In genomic region chr19:1271528-1272422, GRCh38 we compare ENCODE assay signal across 10 cellular contexts. TPM values are rescaled to one million over a fixed set of nuclear protein-coding genes. Genes with fewer than 3 reads are reported as not detected.
DNase-seq lines count a peak whose midpoint lies in the region; ATAC-seq and TF ChIP-seq lines count a peak whose summit lies in the region.
"Had no signal": no experiment of that assay in that cellular context is flagged by ENCODE, and none has a peak within 500 bp of the region (broad histone marks: within the 10 kb centered on the region; RNA-seq: fewer than 3 reads in every experiment).

No MANE protein-coding gene starts in this region.

- TF ChIP-seq POLR2A in Peyer's patch (IDR thresholded peaks at IDR 0.05) = no peak

- peaks cover 37% of the 10 kb centered on the region for H3K36me3 Mint-ChIP-seq in CD4-positive, CD25-positive, alpha-beta regulatory T cell
- H3K36me3 Mint-ChIP-seq in endodermal cell (ENCODE audit: low read depth) (peaks cover 45% of the 10 kb centered on the region), osteocyte (ENCODE audit: unreplicated experiment) (peaks cover 32% of the 10 kb centered on the region)

- H3K27me3 ChIP-seq in CD4-positive, CD25-positive, alpha-beta regulatory T cell (ENCODE audit: control insufficient read depth, insufficient read depth, low read length) = no peaks in the 10 kb centered on the region
- H3K27me3 ChIP-seq in Peyer's patch (no peaks in the 10 kb centered on the region), endodermal cell (ENCODE audit: control insufficient read depth, insufficient read depth, low read length, poor library complexity, severe bottlenecking) (peaks cover 9% of the 10 kb centered on the region)

- H3K4me3 Mint-ChIP-seq in CD4-positive, CD25-positive, alpha-beta regulatory T cell = peak overlapping the region; percentile 89 to 96 (median 92)
- peak overlapping the region; percentile 82 for H3K4me3 Mint-ChIP-seq in endodermal cell
- H3K4me3 Mint-ChIP-seq in osteocyte (ENCODE audit: unreplicated experiment) = peak overlapping the region; percentile 65

- no peak overlapping the region for H3K4me3 ChIP-seq in CD4-positive, CD25-positive, alpha-beta regulatory T cell (ENCODE audit: low read depth, low read length)
- H3K4me3 ChIP-seq in Peyer's patch = peak overlapping the region in 3 of 4 donors; percentile 77 to 97 (median 87)
- no peak overlapping the region for H3K4me3 ChIP-seq in endodermal cell (ENCODE audit: low read length)

- H3K36me3 ChIP-seq in CD4-positive, CD25-positive, alpha-beta regulatory T cell (ENCODE audit: control insufficient read depth, insufficient read depth, low read length) = peaks cover 43% of the 10 kb centered on the region
- H3K36me3 ChIP-seq in Peyer's patch (peaks cover 0 to 44% (median 0%) of the 10 kb centered on the region in 3 donors), endodermal cell (ENCODE audit: control insufficient read depth, insufficient read depth, low read length) (peaks cover 42% of the 10 kb centered on the region)

- no peaks in the 10 kb centered on the region for H3K9me3 ChIP-seq in CD4-positive, CD25-positive, alpha-beta regulatory T cell (ENCODE audit: control insufficient read depth in 2 of 2, low read length in 2 of 2)
- no peaks in the 10 kb centered on the region for H3K9me3 ChIP-seq in Peyer's patch
- no peaks in the 10 kb centered on the region for H3K9me3 ChIP-seq in endodermal cell (ENCODE audit: control insufficient read depth, low read length)

- peaks cover 0 to 66% (median 37%) of the 10 kb centered on the region in 4 donors for H3K4me1 Mint-ChIP-seq in CD4-positive, CD25-positive, alpha-beta regulatory T cell
- H3K4me1 Mint-ChIP-seq in endodermal cell = peaks cover 33% of the 10 kb centered on the region
- peaks cover 66% of the 10 kb centered on the region for H3K4me1 Mint-ChIP-seq in osteocyte (ENCODE audit: unreplicated experiment)

- 95 to 96% methylated on average over 34 to 37 of the region's 37 CpGs for WGBS in endodermal cell (ENCODE audit: insufficient coverage in 1 of 2, insufficient read length in 1 of 2), 2 experiments

- no peak overlapping the region for H3K9ac ChIP-seq in endodermal cell (ENCODE audit: extremely low read depth, low read length, poor library complexity, severe bottlenecking)

- H3K4me1 ChIP-seq in CD4-positive, CD25-positive, alpha-beta regulatory T cell (ENCODE audit: control insufficient read depth, insufficient read depth, low read length, poor library complexity, severe bottlenecking) = peaks cover 86% of the 10 kb centered on the region
- H3K4me1 ChIP-seq in Peyer's patch = peaks cover 9 to 83% (median 65%) of the 10 kb centered on the region in 4 donors
- peaks cover 18% of the 10 kb centered on the region for H3K4me1 ChIP-seq in endodermal cell (ENCODE audit: control insufficient read depth, insufficient read depth, low read length)

- H3K27me3 Mint-ChIP-seq in CD4-positive, CD25-positive, alpha-beta regulatory T cell = peaks cover 9% of the 10 kb centered on the region
- peaks cover 17% of the 10 kb centered on the region for H3K27me3 Mint-ChIP-seq in endodermal cell (ENCODE audit: insufficient read depth)
- H3K27me3 Mint-ChIP-seq in osteocyte (ENCODE audit: unreplicated experiment) = no peaks in the 10 kb centered on the region

- TF ChIP-seq CTCF in Peyer's patch (IDR thresholded peaks at IDR 0.05) (no peak), endodermal cell (conservative IDR thresholded peaks at IDR 0.05) (no peak), osteocyte (IDR thresholded peaks at IDR 0.05) (no peak)

- no peak for ATAC-seq in CD4-positive, CD25-positive, alpha-beta regulatory T cell (ENCODE audit: low read depth in 2 of 2)
- ATAC-seq in HG03521 (IDR thresholded peaks at IDR 0.05; ENCODE audit: unreplicated experiment) = no peak

- peaks cover 0 to 2% (median 0%) of the 10 kb centered on the region in 7 donors for H3K9me3 Mint-ChIP-seq in CD4-positive, CD25-positive, alpha-beta regulatory T cell
- no peaks in the 10 kb centered on the region for H3K9me3 Mint-ChIP-seq in endodermal cell
- no peaks in the 10 kb centered on the region for H3K9me3 Mint-ChIP-seq in osteocyte (ENCODE audit: unreplicated experiment)

- DNase-seq in CD4-positive, CD25-positive, alpha-beta regulatory T cell = no peak
- DNase-seq in Peyer's patch (no peak), endodermal cell (no peak), osteocyte (ENCODE audit: extremely low spot score, unreplicated experiment) (no peak), NCI-H2081 treated with DMSO at 0.1 percent for 48 hours (lab: John Stamatoyannopoulos, UW) (no peak), Kasumi-1 (lab: John Stamatoyannopoulos, UW) (no peak)
- no peak for DNase-seq in NK-92 treated with Interleukin-12 subunit alpha and Interleukin-12 subunit beta, amount 100 ng/mL, for 24 hours (lab: John Stamatoyannopoulos, UW)
- DNase-seq: activated CD8-positive, alpha-beta memory T cell treated with anti-CD3 and anti-CD28 coated beads, Interleukin-2, amount 50 U/mL, for 48 hours had no signal

- peak overlapping the region; percentile 32 to 95 (median 82) for H3K27ac Mint-ChIP-seq in CD4-positive, CD25-positive, alpha-beta regulatory T cell
- peak overlapping the region; percentile 74 for H3K27ac Mint-ChIP-seq in endodermal cell
- peak overlapping the region; percentile 62 for H3K27ac Mint-ChIP-seq in osteocyte (ENCODE audit: unreplicated experiment)

- peak overlapping the region; percentile 85 for H3K27ac ChIP-seq in CD4-positive, CD25-positive, alpha-beta regulatory T cell (ENCODE audit: insufficient read depth, low read length, poor library complexity, severe bottlenecking)
- H3K27ac ChIP-seq in Peyer's patch = peak overlapping the region in 3 of 4 donors; percentile 9 to 99 (median 99)
- H3K27ac ChIP-seq in endodermal cell (ENCODE audit: low read depth, low read length) = peak overlapping the region; percentile 20

RNA-seq across cellular contexts. Expression of gene CIRBP, which starts 2.6 kb away (rescaled TPM):
- 497 TPM for total RNA-seq in CD4-positive, CD25-positive, alpha-beta regulatory T cell
- 100 to 1,000 TPM; 172 to 243 (median 210) TPM for polyA plus RNA-seq in CD4-positive, CD25-positive, alpha-beta regulatory T cell
- total RNA-seq in Peyer's patch = 100 to 1,000 TPM; 258 to 623 (median 458) TPM
- 100 to 1,000 TPM; 282 to 301 TPM for total RNA-seq in endodermal cell
- 403 TPM for polyA plus RNA-seq in endodermal cell (2013, experiment 1 of 2)
- 310 TPM for polyA plus RNA-seq in endodermal cell (2013, experiment 2 of 2)
- 401 and 408 TPM in 2 replicates for total RNA-seq in osteocyte

RNA-seq across cellular contexts. Expression of gene FAM174C, which starts 3.6 kb away (rescaled TPM):
- 44.2 TPM for total RNA-seq in CD4-positive, CD25-positive, alpha-beta regulatory T cell
- polyA plus RNA-seq in CD4-positive, CD25-positive, alpha-beta regulatory T cell = 10 to 100 TPM; 72.9 to 91.3 (median 88.4) TPM
- 10 to 100 TPM; 39.6 to 87.7 (median 80.0) TPM for total RNA-seq in Peyer's patch
- 10 to 100 TPM; 45.1 to 46.0 TPM for total RNA-seq in endodermal cell
- 18.2 TPM for polyA plus RNA-seq in endodermal cell (2013, experiment 1 of 2)
- 19.0 TPM for polyA plus RNA-seq in endodermal cell (2013, experiment 2 of 2)
- total RNA-seq in osteocyte = 35.3 and 35.8 TPM in 2 replicates

RNA-seq across cellular contexts. Expression of gene EFNA2, which starts 13.9 kb away (rescaled TPM):
- total RNA-seq in CD4-positive, CD25-positive, alpha-beta regulatory T cell = not detected
- not detected for polyA plus RNA-seq in CD4-positive, CD25-positive, alpha-beta regulatory T cell
- total RNA-seq in Peyer's patch (10 to 100 TPM; 21.5 to 34.1 (median 32.3) TPM), endodermal cell (10 to 100 TPM; 28.6 to 30.7 TPM), osteocyte (3.8 and 4.2 TPM in 2 replicates)
- 36.1 TPM for polyA plus RNA-seq in endodermal cell (2013, experiment 1 of 2)
- polyA plus RNA-seq in endodermal cell (2013, experiment 2 of 2) = 33.9 TPM
- total RNA-seq: lung microvascular endothelial cell had no signal

RNA-seq across cellular contexts. Expression of gene MIDN, which starts 23.4 kb away (rescaled TPM):
- 126 TPM for total RNA-seq in CD4-positive, CD25-positive, alpha-beta regulatory T cell
- 1 to 10 TPM; 1.4 to 3.4 (median 1.8) TPM for polyA plus RNA-seq in CD4-positive, CD25-positive, alpha-beta regulatory T cell
- 100 to 1,000 TPM in 1 of 4 donors, 10 to 100 TPM in 3; 34.7 to 205 (median 98.9) TPM for total RNA-seq in Peyer's patch
- total RNA-seq in endodermal cell = 100 to 1,000 TPM; 183 to 185 TPM
- polyA plus RNA-seq in endodermal cell (2013, experiment 1 of 2) = 126 TPM
- 115 TPM for polyA plus RNA-seq in endodermal cell (2013, experiment 2 of 2)
- total RNA-seq in osteocyte = 98.1 and 103 TPM in 2 replicates

RNA-seq across cellular contexts. Expression of gene ATP5F1D, which starts 30.2 kb away (rescaled TPM):
- total RNA-seq in CD4-positive, CD25-positive, alpha-beta regulatory T cell = 124 TPM
- 100 to 1,000 TPM; 208 to 236 (median 223) TPM for polyA plus RNA-seq in CD4-positive, CD25-positive, alpha-beta regulatory T cell
- total RNA-seq in Peyer's patch (100 to 1,000 TPM in 3 of 4 donors, 10 to 100 TPM in 1; 88.3 to 299 (median 206) TPM), endodermal cell (100 to 1,000 TPM; 144 to 159 TPM), osteocyte (167 and 172 TPM in 2 replicates)
- 108 TPM for polyA plus RNA-seq in endodermal cell (2013, experiment 1 of 2)
- 96.0 TPM for polyA plus RNA-seq in endodermal cell (2013, experiment 2 of 2)

Comparison
In these comparisons a context has a peak if more than half of its experiments do, and no peak if none do; other contexts are left out.
1. H3K27ac ChIP-seq: peak in every context shown above with its lines; median percentile 99 in Peyer's patch; 85 in CD4-positive, CD25-positive, alpha-beta regulatory T cell; 20 in endodermal cell.
2. H3K4me3 ChIP-seq: peak in Peyer's patch (3 of 4); none in CD4-positive, CD25-positive, alpha-beta regulatory T cell (single experiment) and endodermal cell (single experiment).
3. Peak in every context shown above with its lines, with median percentiles within 50 percentile points of each other: H3K27ac Mint-ChIP-seq and H3K4me3 Mint-ChIP-seq.